Comparison of ENCODE assay signal across 35 cellular contexts in the genomic region with DNA sequence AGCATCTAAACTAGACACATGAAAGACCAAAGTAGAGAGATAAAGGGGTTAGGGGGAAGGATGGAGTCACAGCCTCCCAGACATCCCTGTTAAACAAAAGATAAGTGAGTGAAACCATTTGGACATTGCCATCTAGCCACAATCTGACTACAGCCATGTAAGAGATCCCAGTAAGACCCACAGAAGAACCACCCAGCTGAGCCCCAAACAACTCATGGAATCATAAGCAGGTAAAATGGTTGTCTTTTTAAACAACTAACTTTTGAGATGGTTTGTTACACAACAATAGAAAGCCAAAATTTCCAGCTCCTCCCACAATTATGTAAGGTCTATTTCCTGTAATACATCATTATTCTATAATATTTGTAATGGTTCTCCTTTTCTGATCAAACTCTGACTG.
"Had no signal": no experiment of that assay in that cellular context is flagged by ENCODE, and none has a peak within 500 bp of the region (broad histone marks: within the 10 kb centered on the region; RNA-seq: fewer than 3 reads in every experiment).

No MANE protein-coding gene starts in this region.

- H3K4me2 ChIP-seq: KMS-11 had no signal

- H3K27ac ChIP-seq: KMS-11 had no signal

- H3K9ac ChIP-seq: KMS-11 had no signal

- H3K36me3 ChIP-seq: MG63 had no signal

- H3K4me3 ChIP-seq: MG63 had no signal

- H3K27me3 ChIP-seq: MG63 had no signal

- DNase-seq: Karpas-422, Kasumi-1, MG63, MM.1S, MV-4-11, NCI-H1048, NCI-H1092, NCI-H1092 treated with DMSO at 0.1 percent for 48 hours, NCI-H1105, NCI-H1105 treated with DMSO at 0.1 percent for 48 hours, NCI-H1417, NCI-H1417 treated with DMSO at 0.1 percent for 48 hours, NCI-H1436, NCI-H1436 treated with DMSO at 0.1 percent for 48 hours, NCI-H146, NCI-H1694, NCI-H1694 treated with DMSO at 0.1 percent for 48 hours, NCI-H187, NCI-H187 treated with DMSO at 0.1 percent for 48 hours, NCI-H1930, NCI-H2029, NCI-H2029 treated with DMSO at 0.1 percent for 48 hours, NCI-H2081, NCI-H2081 treated with DMSO at 0.1 percent for 48 hours, NCI-H2107, NCI-H2171, NCI-H2171 treated with DMSO at 0.1 percent for 48 hours, NCI-H2227 treated with DMSO at 0.1 percent for 48 hours, NCI-H226, NCI-H345, NCI-H446, NCI-H446 treated with DMSO at 0.1 percent for 48 hours, NCI-H510A, NCI-H510A treated with DMSO at 0.1 percent for 48 hours had no signal
